8 cellular contexts compared by ENCODE assay signal in genomic region chr13:71867101-71867814, GRCh38. TPM values are rescaled to one million over a fixed set of nuclear protein-coding genes. Genes with fewer than 3 reads are reported as not detected.
DNase-seq lines count a peak whose midpoint lies in the region; ATAC-seq lines count a peak whose summit lies in the region.

TSS of gene DACH1 (minus strand) at chr13:71867204.

- H3K4me3 ChIP-seq in GM08714 (ENCODE audit: low read length), result peak within 1 kb of the TSS; percentile 62
- H3K4me3 ChIP-seq in neuronal stem cell (ENCODE audit: low read length in 2 of 2), result peak within 1 kb of the TSS; percentile 90 to 100

- H3K79me1 ChIP-seq in neuronal stem cell (ENCODE audit: low read depth, low read length), result peaks cover 10% of the 10 kb centered on the region

- peak within 1 kb of the TSS; percentile 91 for H2AFZ ChIP-seq in neuronal stem cell (ENCODE audit: low read length)

- H3K9ac ChIP-seq in neuronal stem cell (ENCODE audit: low read depth, low read length, poor library complexity), result peak within 1 kb of the TSS; percentile 99

- H3K9me3 ChIP-seq in neuronal stem cell (replicated peaks in 1 of 2; ENCODE audit: control insufficient read depth in 2 of 2, insufficient read depth in 1 of 2, low read depth in 1 of 2, low read length in 2 of 2), result no peaks in the 10 kb centered on the region

- peak within 1 kb of the TSS; percentile 100 for H3K18ac ChIP-seq in neuronal stem cell (ENCODE audit: low read length)

- H4K8ac ChIP-seq in neuronal stem cell (ENCODE audit: low read depth, low read length), result no peak within 1 kb of the TSS

- DNase-seq in NCI-H2171 (lab: John Stamatoyannopoulos, UW) (peak; percentile 94), glomerular endothelial cell (ENCODE audit: extremely low read depth, low read depth, low spot score) (no peak), neuronal stem cell (ENCODE audit: low spot score) (peak; percentile 75), NK-92 (lab: John Stamatoyannopoulos, UW; ENCODE audit: unreplicated experiment) (no peak)
- DNase-seq in activated T-helper 2 cell treated with anti-CD3 and anti-CD28 coated beads, Interferon-gamma antibody, Interleukin-2, Interleukin-4, amounts not matched to agents 10 μg/mL and 5 μg/mL and 100 μg/mL, durations not matched to agents 14 hours and 24 hours and 36 hours (ENCODE audit: low spot score), result no peak
- DNase-seq in effector CD8-positive, alpha-beta T cell (lab: John Stamatoyannopoulos, UW), result no peak

- peak within 1 kb of the TSS; percentile 97 for H2BK12ac ChIP-seq in neuronal stem cell (ENCODE audit: low read length)

- intact Hi-C loops in activated T-helper 2 cell treated with anti-CD3 and anti-CD28 coated beads, Interferon-gamma antibody, Interleukin-2, Interleukin-4, amounts not matched to agents 10 μg/mL and 5 μg/mL and 100 μg/mL, durations not matched to agents 14 hours and 24 hours and 36 hours (cut with micrococcal nuclease), result loop anchor here (5.0 kb wide), 1 partner anchor 40 kb away; no protein-coding TSS in a partner anchor

- peak within 1 kb of the TSS; percentile 95 for H3K4ac ChIP-seq in neuronal stem cell (ENCODE audit: low read length)

- H2BK15ac ChIP-seq in neuronal stem cell (ENCODE audit: low read length), result peak within 1 kb of the TSS; percentile 97

- no peaks in the 10 kb centered on the region for H3K27me3 ChIP-seq in neuronal stem cell (ENCODE audit: control insufficient read depth in 3 of 3, insufficient read depth in 3 of 3, low read depth in 1 of 3, low read length in 3 of 3)

- peak within 1 kb of the TSS; percentile 99 for H2BK5ac ChIP-seq in neuronal stem cell (ENCODE audit: low read length)

- H3K36me3 Mint-ChIP-seq in activated T-helper 2 cell treated with anti-CD3 and anti-CD28 coated beads, Interferon-gamma antibody, Interleukin-2, Interleukin-4, amounts not matched to agents 10 μg/mL and 5 μg/mL and 100 μg/mL, durations not matched to agents 14 hours and 24 hours and 36 hours (ENCODE audit: low read depth), result no peaks in the 10 kb centered on the region

- H3K14ac ChIP-seq in neuronal stem cell (ENCODE audit: low read length), result peak within 1 kb of the TSS; percentile 100

- ATAC-seq in HG02852 (IDR thresholded peaks at IDR 0.05; ENCODE audit: unreplicated experiment), result peak; percentile 64

- peak within 1 kb of the TSS; percentile 93 for H3K27ac ChIP-seq in neuronal stem cell (replicated peaks; ENCODE audit: low read length)

- peaks cover 21% of the 10 kb centered on the region for H3K4me1 Mint-ChIP-seq in activated T-helper 2 cell treated with anti-CD3 and anti-CD28 coated beads, Interferon-gamma antibody, Interleukin-2, Interleukin-4, amounts not matched to agents 10 μg/mL and 5 μg/mL and 100 μg/mL, durations not matched to agents 14 hours and 24 hours and 36 hours (ENCODE audit: low read depth)

- H2BK120ac ChIP-seq in neuronal stem cell (ENCODE audit: low read depth, low read length), result peak within 1 kb of the TSS; percentile 99

- peak within 1 kb of the TSS; percentile 97 for H2AK5ac ChIP-seq in neuronal stem cell (ENCODE audit: low read depth, low read length)

- peaks cover 83% of the 10 kb centered on the region for H3K27me3 Mint-ChIP-seq in activated T-helper 2 cell treated with anti-CD3 and anti-CD28 coated beads, Interferon-gamma antibody, Interleukin-2, Interleukin-4, amounts not matched to agents 10 μg/mL and 5 μg/mL and 100 μg/mL, durations not matched to agents 14 hours and 24 hours and 36 hours (ENCODE audit: low read depth)

- no peak within 1 kb of the TSS for H3K27ac Mint-ChIP-seq in activated T-helper 2 cell treated with anti-CD3 and anti-CD28 coated beads, Interferon-gamma antibody, Interleukin-2, Interleukin-4, amounts not matched to agents 10 μg/mL and 5 μg/mL and 100 μg/mL, durations not matched to agents 14 hours and 24 hours and 36 hours

- H3K4me3 Mint-ChIP-seq in activated T-helper 2 cell treated with anti-CD3 and anti-CD28 coated beads, Interferon-gamma antibody, Interleukin-2, Interleukin-4, amounts not matched to agents 10 μg/mL and 5 μg/mL and 100 μg/mL, durations not matched to agents 14 hours and 24 hours and 36 hours (ENCODE audit: low read depth), result peak within 1 kb of the TSS; percentile 76

- peaks cover 7 to 12% of the 10 kb centered on the region in 2 donors for H3K4me1 ChIP-seq in neuronal stem cell (ENCODE audit: control insufficient read depth in 2 of 2, insufficient read depth in 1 of 2, low read depth in 1 of 2, low read length in 2 of 2)

- no peaks in the 10 kb centered on the region for H3K36me3 ChIP-seq in neuronal stem cell (replicated peaks in 1 of 2; ENCODE audit: control insufficient read depth in 2 of 2, insufficient read depth in 2 of 2, low read length in 2 of 2)

- no peaks in the 10 kb centered on the region for H3K9me3 Mint-ChIP-seq in activated T-helper 2 cell treated with anti-CD3 and anti-CD28 coated beads, Interferon-gamma antibody, Interleukin-2, Interleukin-4, amounts not matched to agents 10 μg/mL and 5 μg/mL and 100 μg/mL, durations not matched to agents 14 hours and 24 hours and 36 hours

- WGBS in neuronal stem cell (ENCODE audit: extremely low coverage in 2 of 2, insufficient read length in 2 of 2, insufficient replicate concordance in 1 of 2), 2 donors, result no CpG with 5 or more reads among the region's 31 CpGs

- H3K23ac ChIP-seq in neuronal stem cell (ENCODE audit: low read depth, low read length, poor library complexity), result peak within 1 kb of the TSS; percentile 89

- H4K91ac ChIP-seq in neuronal stem cell (ENCODE audit: low read depth, low read length, poor library complexity), result no peak within 1 kb of the TSS

- H3K4me2 ChIP-seq in neuronal stem cell (ENCODE audit: insufficient read depth, low read length, poor library complexity, severe bottlenecking), result peak within 1 kb of the TSS; percentile 78

RNA-seq across cellular contexts. Expression of gene DACH1, which starts in this region (rescaled TPM):
- not detected in 2 replicates for total RNA-seq in activated T-helper 2 cell treated with anti-CD3 and anti-CD28 coated beads, Interferon-gamma antibody, Interleukin-2, Interleukin-4, amounts not matched to agents 10 μg/mL and 5 μg/mL and 100 μg/mL, durations not matched to agents 14 hours and 24 hours and 36 hours
- 11.8 and 23.6 TPM in 2 replicates for total RNA-seq in glomerular endothelial cell
- polyA plus RNA-seq in neuronal stem cell (2013, experiment 1 of 2), result 17.9 TPM
- 19.5 TPM for polyA plus RNA-seq in neuronal stem cell (2013, experiment 2 of 2)

Comparison
In these comparisons a context has a peak if more than half of its experiments do, and no peak if none do; other contexts are left out.
1. RNA of gene DACH1 (total RNA-seq): 11.8 to 23.6 TPM in glomerular endothelial cell; not detected in activated T-helper 2 cell treated with anti-CD3 and anti-CD28 coated beads, Interferon-gamma antibody, Interleukin-2, Interleukin-4, amounts not matched to agents 10 μg/mL and 5 μg/mL and 100 μg/mL, durations not matched to agents 14 hours and 24 hours and 36 hours; every median in the first group is over 10 times any median in the second.
2. DNase-seq: peak in NCI-H2171 (single experiment) and neuronal stem cell (single experiment); none in activated T-helper 2 cell treated with anti-CD3 and anti-CD28 coated beads, Interferon-gamma antibody, Interleukin-2, Interleukin-4, amounts not matched to agents 10 μg/mL and 5 μg/mL and 100 μg/mL, durations not matched to agents 14 hours and 24 hours and 36 hours (single experiment), glomerular endothelial cell (single experiment), NK-92 (single experiment) and effector CD8-positive, alpha-beta T cell (single experiment).